In the genomic region with DNA sequence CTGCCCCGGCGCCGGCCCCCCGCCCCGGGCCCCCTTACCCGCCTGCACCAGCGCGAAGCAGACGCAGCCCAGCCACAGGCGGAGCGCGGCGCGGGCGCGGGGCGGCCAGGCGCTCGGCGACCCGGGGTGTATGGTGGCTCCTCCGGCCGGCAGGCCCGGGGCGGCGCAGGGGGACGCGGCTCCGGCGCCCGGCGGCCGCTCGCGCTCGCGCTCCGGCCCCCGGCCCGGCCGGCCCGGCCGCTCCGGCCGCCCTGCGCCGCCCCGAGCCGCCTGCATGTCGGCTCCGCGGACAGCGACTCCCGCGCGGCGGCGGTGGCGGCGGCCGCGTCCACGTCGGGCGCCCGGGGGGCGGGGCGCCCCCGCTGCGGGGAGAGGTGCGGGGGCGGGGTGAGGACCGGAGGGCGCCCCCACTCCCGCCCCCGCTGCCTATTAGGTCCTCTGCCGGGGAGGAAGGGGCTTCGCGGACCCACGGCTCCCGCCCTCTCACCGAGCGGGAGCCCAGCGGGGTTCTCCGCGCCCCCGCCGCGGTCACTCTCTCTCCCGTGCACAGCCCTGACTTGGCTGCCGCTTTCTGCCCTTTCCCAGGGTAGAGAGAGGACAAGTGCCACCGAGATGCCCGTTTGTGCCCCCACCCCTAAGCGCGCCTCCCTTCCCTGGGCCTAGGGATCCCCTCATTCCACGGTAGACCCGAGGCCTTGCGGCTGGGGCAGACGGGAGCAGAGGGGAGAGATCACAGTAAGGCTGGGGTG, we compare ENCODE assay signal across 9 cellular contexts. TPM values are rescaled to one million over a fixed set of nuclear protein-coding genes. Genes with fewer than 3 reads are reported as not detected.
A peak's percentile ranks its signal among the peaks of the same experiment; 100 is the strongest.
DNase-seq lines count a peak whose midpoint lies in the region; ATAC-seq lines count a peak whose summit lies in the region.
"Had no signal": no experiment of that assay in that cellular context is flagged by ENCODE, and none has a peak within 500 bp of the region (broad histone marks: within the 10 kb centered on the region; RNA-seq: fewer than 3 reads in every experiment).

A gene (minus strand): TSS at position 298 of the 749 bp plus-strand sequence.

- H3K36me3 ChIP-seq in skeletal muscle satellite cell (ENCODE audit: insufficient read depth, low read length): no peaks in the 10 kb centered on the region

- DNase-seq in NCI-H1417 (lab: John Stamatoyannopoulos, UW) (peak in 2 of 3 experiments; percentile 63 to 68), NCI-H1417 treated with DMSO at 0.1 percent for 48 hours (lab: John Stamatoyannopoulos, UW) (no peak)
- no peak for DNase-seq in activated naive CD8-positive, alpha-beta T cell treated with anti-CD3 and anti-CD28 coated beads, Interleukin-2, amount 50 U/mL, for 24 hours
- DNase-seq in activated CD4-positive, CD25-positive, alpha-beta regulatory T cell (lab: John Stamatoyannopoulos, UW): no peak
- no peak for DNase-seq in stimulated activated CD4-positive, alpha-beta T cell treated with anti-CD3 and anti-CD28 coated beads, Interleukin-4, amount 100 ng/mL, for 1 hour

- H3K27me3 ChIP-seq in skeletal muscle satellite cell (ENCODE audit: control insufficient read depth, insufficient read depth, low read length): peaks cover 12% of the 10 kb centered on the region

- H3K9ac ChIP-seq in skeletal muscle satellite cell (ENCODE audit: low read depth, low read length): peak within 1 kb of the TSS; percentile 53

- H3K4me3 ChIP-seq in iPS-11a (ENCODE audit: low read depth, low read length): peak within 1 kb of the TSS; percentile 27
- H3K4me3 ChIP-seq in skeletal muscle satellite cell (ENCODE audit: low read length): peak within 1 kb of the TSS; percentile 68

- peaks cover 40% of the 10 kb centered on the region for H3K27me3 Mint-ChIP-seq in activated naive CD8-positive, alpha-beta T cell treated with anti-CD3 and anti-CD28 coated beads, Interleukin-2, amount 50 U/mL, for 24 hours

- H3K36me3 Mint-ChIP-seq in activated naive CD8-positive, alpha-beta T cell treated with anti-CD3 and anti-CD28 coated beads, Interleukin-2, amount 50 U/mL, for 24 hours (ENCODE audit: low read depth): no peaks in the 10 kb centered on the region

- no peak for ATAC-seq in activated naive CD8-positive, alpha-beta T cell treated with anti-CD3 and anti-CD28 coated beads, Interleukin-2, amount 50 U/mL, for 24 hours
- no peak for ATAC-seq in GM19452 (IDR thresholded peaks at IDR 0.05; ENCODE audit: unreplicated experiment)

- peaks cover 15% of the 10 kb centered on the region for H3K4me1 ChIP-seq in skeletal muscle satellite cell (ENCODE audit: control insufficient read depth, insufficient read depth, low read length)

- peak within 1 kb of the TSS; percentile 47 for H3K4me3 Mint-ChIP-seq in activated naive CD8-positive, alpha-beta T cell treated with anti-CD3 and anti-CD28 coated beads, Interleukin-2, amount 50 U/mL, for 24 hours

- no peaks in the 10 kb centered on the region for H3K9me3 Mint-ChIP-seq in activated naive CD8-positive, alpha-beta T cell treated with anti-CD3 and anti-CD28 coated beads, Interleukin-2, amount 50 U/mL, for 24 hours

- H3K9me3 ChIP-seq in skeletal muscle satellite cell (replicated peaks; ENCODE audit: low read length): no peaks in the 10 kb centered on the region

- peaks cover 12% of the 10 kb centered on the region for H3K4me1 Mint-ChIP-seq in activated naive CD8-positive, alpha-beta T cell treated with anti-CD3 and anti-CD28 coated beads, Interleukin-2, amount 50 U/mL, for 24 hours

- H3K4me2 ChIP-seq in skeletal muscle satellite cell (ENCODE audit: low read length): peak within 1 kb of the TSS; percentile 88

- no peak within 1 kb of the TSS for H3K27ac Mint-ChIP-seq in activated naive CD8-positive, alpha-beta T cell treated with anti-CD3 and anti-CD28 coated beads, Interleukin-2, amount 50 U/mL, for 24 hours

RNA-seq across cellular contexts. Expression of the gene that starts here (rescaled TPM):
- total RNA-seq in skeletal muscle satellite cell (2012; rRNA removed): 1.0 and 3.1 TPM in 2 replicates
- total RNA-seq: T-helper 2 cell treated with Interferon-gamma antibody and Interleukin-4, amounts not matched to agents 100 ng/mL and 5 ng/mL, for 36 hours had no signal

Comparison
In these comparisons a context has a peak if more than half of its experiments do, and no peak if none do; other contexts are left out.
1. DNase-seq: peak in NCI-H1417 (2 of 3); none in NCI-H1417 treated with DMSO at 0.1 percent for 48 hours (single experiment), activated naive CD8-positive, alpha-beta T cell treated with anti-CD3 and anti-CD28 coated beads, Interleukin-2, amount 50 U/mL, for 24 hours (single experiment), activated CD4-positive, CD25-positive, alpha-beta regulatory T cell (0 of 4) and stimulated activated CD4-positive, alpha-beta T cell treated with anti-CD3 and anti-CD28 coated beads, Interleukin-4, amount 100 ng/mL, for 1 hour (single experiment).